Comparison of ENCODE assay signal across 1 cellular context in genomic region chr11:12380565-12381325, GRCh38.
TF ChIP-seq lines count a peak whose summit lies in the region.

No MANE protein-coding gene starts in this region.

TF ChIP-seq in SK-N-SH, 30 proteins besides CTCF, POLR2A, EP300 and RAD21 (continued from another document):
- no peak for TF ChIP-seq REST (IDR thresholded peaks at IDR 0.05; ENCODE audit: low read depth, low read length)
- no peak for TF ChIP-seq ELF1 (IDR thresholded peaks at IDR 0.05)
- TF ChIP-seq, protein P1, sequence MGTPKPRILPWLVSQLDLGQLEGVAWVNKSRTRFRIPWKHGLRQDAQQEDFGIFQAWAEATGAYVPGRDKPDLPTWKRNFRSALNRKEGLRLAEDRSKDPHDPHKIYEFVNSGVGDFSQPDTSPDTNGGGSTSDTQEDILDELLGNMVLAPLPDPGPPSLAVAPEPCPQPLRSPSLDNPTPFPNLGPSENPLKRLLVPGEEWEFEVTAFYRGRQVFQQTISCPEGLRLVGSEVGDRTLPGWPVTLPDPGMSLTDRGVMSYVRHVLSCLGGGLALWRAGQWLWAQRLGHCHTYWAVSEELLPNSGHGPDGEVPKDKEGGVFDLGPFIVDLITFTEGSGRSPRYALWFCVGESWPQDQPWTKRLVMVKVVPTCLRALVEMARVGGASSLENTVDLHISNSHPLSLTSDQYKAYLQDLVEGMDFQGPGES (IDR thresholded peaks at IDR 0.05; ENCODE audit: low read depth, low read length), result no peak
- no peak for TF ChIP-seq RXRA (IDR thresholded peaks at IDR 0.05; ENCODE audit: borderline replicate concordance, low read depth)
- TF ChIP-seq POLR2AphosphoS5 (IDR thresholded peaks at IDR 0.05; ENCODE audit: low read depth, low read length), result no peak
- TF ChIP-seq RFX5 (IDR thresholded peaks at IDR 0.05; ENCODE audit: low read length), result no peak
- TF ChIP-seq SMC3 (IDR thresholded peaks at IDR 0.05; ENCODE audit: low read depth, low read length), result no peak
